20 cellular contexts compared by ENCODE assay signal in genomic region chr2:64157792-64158191, GRCh38. TPM values are rescaled to one million over a fixed set of nuclear protein-coding genes. Genes with fewer than 3 reads are reported as not detected.
DNase-seq lines count a peak whose midpoint lies in the region; ATAC-seq, FAIRE-seq and TF ChIP-seq lines count a peak whose summit lies in the region.
"Had no signal": no experiment of that assay in that cellular context is flagged by ENCODE, and none has a peak within 500 bp of the region (broad histone marks: within the 10 kb centered on the region; RNA-seq: fewer than 3 reads in every experiment).

No MANE protein-coding gene starts in this region.

- no peak overlapping the region for H3K56ac ChIP-seq in mesendoderm (ENCODE audit: low read length)

- H3K27ac ChIP-seq in astrocyte (ENCODE audit: low read depth, low read length) (no peak overlapping the region), gastroesophageal sphincter (no peak overlapping the region), mesendoderm (ENCODE audit: low read depth, low read length) (no peak overlapping the region)
- H3K27ac ChIP-seq: Peyer's patch had no signal

- H3K23ac ChIP-seq in mesendoderm (ENCODE audit: low read length) = no peak overlapping the region

- no peak for TF ChIP-seq EP300 in gastroesophageal sphincter (IDR thresholded peaks at IDR 0.05)

- H3K4me3 ChIP-seq in astrocyte (ENCODE audit: insufficient read depth, low read depth, low read length) = no peak overlapping the region
- no peak overlapping the region for H3K4me3 ChIP-seq in gastroesophageal sphincter
- H3K4me3 ChIP-seq in mesendoderm (ENCODE audit: low read length) = no peak overlapping the region
- H3K4me3 ChIP-seq: Peyer's patch, skin epidermis had no signal

- no peak overlapping the region for H3K18ac ChIP-seq in mesendoderm (ENCODE audit: low read length)

- H3K79me1 ChIP-seq in mesendoderm (ENCODE audit: low read length) = no peaks in the 10 kb centered on the region

- H3K9me3 ChIP-seq in astrocyte (ENCODE audit: insufficient read depth, low read depth, low read length) (no peaks in the 10 kb centered on the region), gastroesophageal sphincter (no peaks in the 10 kb centered on the region)
- H3K9me3 ChIP-seq: Caco-2, Peyer's patch had no signal

- H3K4me2 ChIP-seq in astrocyte (ENCODE audit: low read length) (no peak overlapping the region), mesendoderm (ENCODE audit: low read length) (no peak overlapping the region)

- H3K36me3 ChIP-seq in astrocyte (ENCODE audit: insufficient read depth, low read length) (no peaks in the 10 kb centered on the region), gastroesophageal sphincter (no peaks in the 10 kb centered on the region), mesendoderm (ENCODE audit: control insufficient read depth, insufficient read depth, low read length) (no peaks in the 10 kb centered on the region)
- H3K36me3 ChIP-seq: Peyer's patch had no signal

- H2BK120ac ChIP-seq in mesendoderm (ENCODE audit: low read depth, low read length) = no peak overlapping the region

- H3K9me3 Mint-ChIP-seq in astrocyte (ENCODE audit: unreplicated experiment) = peaks cover 5% of the 10 kb centered on the region
- H3K9me3 Mint-ChIP-seq: activated T-cell treated with anti-CD3 and anti-CD28 coated beads, Interleukin-2, amount 50 U/mL, for 72 hours; effector memory CD8-positive, alpha-beta T cell had no signal

- no peaks in the 10 kb centered on the region for H3K4me1 ChIP-seq in astrocyte (ENCODE audit: insufficient read depth, low read length)
- peaks cover 0 to 6% (median 0%) of the 10 kb centered on the region in 3 donors for H3K4me1 ChIP-seq in gastroesophageal sphincter
- peaks cover 2% of the 10 kb centered on the region for H3K4me1 ChIP-seq in mesendoderm (ENCODE audit: control insufficient read depth, low read depth, low read length)

- ATAC-seq in gastroesophageal sphincter = peak; percentile 43
- ATAC-seq in HG03097 (IDR thresholded peaks at IDR 0.05; ENCODE audit: low FRiP score, unreplicated experiment) = no peak
- ATAC-seq: activated T-cell treated with anti-CD3 and anti-CD28 coated beads, Interleukin-2, amount 50 U/mL, for 72 hours; effector memory CD8-positive, alpha-beta T cell; SK-N-SH treated with all-trans-retinoic acid at 6 μM for 48 hours had no signal

- TF ChIP-seq CTCF in astrocyte (IDR thresholded peaks at IDR 0.05; ENCODE audit: insufficient read depth, low read depth, low read length) (no peak), gastroesophageal sphincter (IDR thresholded peaks at IDR 0.05) (no peak)

- intact Hi-C loops in head of caudate nucleus (cut with DNase I) = no loop called here

- H3K27ac Mint-ChIP-seq in astrocyte (ENCODE audit: unreplicated experiment) = no peak overlapping the region
- H3K27ac Mint-ChIP-seq: activated T-cell treated with anti-CD3 and anti-CD28 coated beads, Interleukin-2, amount 50 U/mL, for 72 hours; effector memory CD8-positive, alpha-beta T cell had no signal

- no peak overlapping the region for H4K8ac ChIP-seq in mesendoderm (ENCODE audit: low read depth, low read length)

- no peak overlapping the region for H4K5ac ChIP-seq in mesendoderm (ENCODE audit: low read length)

- H3K4ac ChIP-seq in mesendoderm (ENCODE audit: low read depth, low read length) = no peak overlapping the region

- no peak overlapping the region for H3K4me3 Mint-ChIP-seq in astrocyte (ENCODE audit: unreplicated experiment)
- H3K4me3 Mint-ChIP-seq: activated T-cell treated with anti-CD3 and anti-CD28 coated beads, Interleukin-2, amount 50 U/mL, for 72 hours; effector memory CD8-positive, alpha-beta T cell had no signal

- H2BK15ac ChIP-seq in mesendoderm (replicated peaks; ENCODE audit: low read depth) = no peak overlapping the region

- H3K36me3 Mint-ChIP-seq in astrocyte (ENCODE audit: low read depth, unreplicated experiment) = no peaks in the 10 kb centered on the region

- no peak for TF ChIP-seq POLR2A in gastroesophageal sphincter (IDR thresholded peaks at IDR 0.05)

- H4K20me1 ChIP-seq in astrocyte (ENCODE audit: insufficient read depth, low read length) = no peaks in the 10 kb centered on the region

- H3K27me3 ChIP-seq in astrocyte (ENCODE audit: insufficient read depth, low read length) (no peaks in the 10 kb centered on the region), gastroesophageal sphincter (no peaks in the 10 kb centered on the region), mesendoderm (ENCODE audit: insufficient read depth, low read length, poor library complexity) (no peaks in the 10 kb centered on the region)
- H3K27me3 ChIP-seq: Peyer's patch had no signal

- peaks cover 4% of the 10 kb centered on the region for H3K4me1 Mint-ChIP-seq in astrocyte (ENCODE audit: low read depth, unreplicated experiment)

- H2AK5ac ChIP-seq in mesendoderm (ENCODE audit: low read length) = no peak overlapping the region

- H2AFZ ChIP-seq in astrocyte (ENCODE audit: low read depth, low read length) = no peak overlapping the region

- FAIRE-seq in astrocyte (lab: Jason Lieb, UNC) (no peak), frontal cortex (lab: Jason Lieb, UNC) (no peak)

- H2BK5ac ChIP-seq in mesendoderm (ENCODE audit: low read length) = no peak overlapping the region

- H3K79me2 ChIP-seq in astrocyte (ENCODE audit: insufficient read depth, low read length) = no peaks in the 10 kb centered on the region
- no peaks in the 10 kb centered on the region for H3K79me2 ChIP-seq in mesendoderm (ENCODE audit: control insufficient read depth, insufficient read depth, low read length)

- no peak overlapping the region for H3K9ac ChIP-seq in astrocyte (ENCODE audit: low read length)
- H3K9ac ChIP-seq in mesendoderm (ENCODE audit: low read length) = no peak overlapping the region

- DNase-seq in HT-29 (ENCODE audit: low spot score) = peak; percentile 17
- DNase-seq in astrocyte (ENCODE audit: low read depth) = peak; percentile 49
- peak; percentile 25 for DNase-seq in myocyte (ENCODE audit: low read depth)
- no peak for DNase-seq in frontal cortex (ENCODE audit: low spot score in 2 of 2)
- DNase-seq in mesendoderm = no peak
- DNase-seq in head of caudate nucleus = no peak
- DNase-seq: activated CD4-positive, CD25-positive, alpha-beta regulatory T cell treated with anti-CD3 and anti-CD28 coated beads, Interleukin-2, amount 50 U/mL, for 72 hours; activated CD8-positive, alpha-beta memory T cell treated with anti-CD3 and anti-CD28 coated beads for 24 hours; activated T-cell treated with anti-CD3 and anti-CD28 coated beads, Interleukin-2, amount 50 U/mL, for 72 hours; effector memory CD8-positive, alpha-beta T cell; HCEC 1CT; NCI-H1436; NCI-H2171 treated with DMSO at 0.1 percent for 48 hours; Peyer's patch; stimulated activated CD4-positive, alpha-beta T cell treated with anti-CD3 and anti-CD28 coated beads, Interleukin-4, amount 100 ng/mL, for 1 hour had no signal

- no peaks in the 10 kb centered on the region for H3K27me3 Mint-ChIP-seq in astrocyte (ENCODE audit: low read depth, unreplicated experiment)

RNA-seq across cellular contexts. Expression of gene PELI1, which starts 13.6 kb away (rescaled TPM):
- 122 and 123 TPM in 2 replicates for total RNA-seq in HT-29 (2014; rRNA removed; shearing (Covaris generic))
- total RNA-seq in astrocyte (23.1 and 23.8 TPM in 2 replicates), gastroesophageal sphincter (10 to 100 TPM; 13.1 to 22.4 (median 20.5) TPM), myocyte (3.3 and 4.4 TPM in 2 replicates), frontal cortex (79.5 TPM)
- polyA plus RNA-seq in myocyte (2012) = 1.6 TPM
- 44.0 TPM for polyA plus RNA-seq in mesendoderm (2013, experiment 1 of 2)
- polyA plus RNA-seq in mesendoderm (2013, experiment 2 of 2) = 41.3 TPM

Comparison
In these comparisons a context has a peak if more than half of its experiments do, and no peak if none do; other contexts are left out.
1. DNase-seq: peak in HT-29 (single experiment), astrocyte (single experiment) and myocyte (single experiment); none in frontal cortex (0 of 2), mesendoderm (single experiment) and head of caudate nucleus (0 of 42).